Comparison of ENCODE assay signal across 15 cellular contexts in the genomic region with DNA sequence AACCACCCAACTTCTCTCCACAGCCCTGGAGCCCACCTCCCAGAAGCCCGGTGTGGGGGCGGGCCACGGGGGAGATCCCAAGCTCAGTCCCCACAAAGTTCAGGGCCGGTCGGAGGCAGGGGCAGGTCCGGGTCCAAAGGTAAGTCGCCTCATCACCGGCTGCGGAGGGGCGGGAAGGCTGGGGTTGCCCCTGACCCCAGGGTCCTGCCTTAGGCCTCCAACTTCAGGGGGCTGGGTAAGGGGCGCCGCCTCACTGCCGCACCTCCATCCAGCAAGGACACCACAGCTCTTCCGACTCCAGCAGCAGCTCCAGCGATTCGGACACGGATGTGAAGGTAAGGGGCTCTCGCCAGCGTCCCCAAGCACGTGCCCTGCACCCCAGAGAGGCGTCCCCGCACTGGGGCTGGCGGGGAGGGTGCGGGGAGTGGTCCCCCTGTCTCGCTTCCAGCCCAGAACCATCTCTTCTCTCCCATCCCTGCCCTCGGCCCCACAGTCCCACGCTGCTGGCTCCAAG. TPM values are rescaled to one million over a fixed set of nuclear protein-coding genes. Genes with fewer than 3 reads are reported as not detected.
A peak's percentile ranks its signal among the peaks of the same experiment; 100 is the strongest.
DNase-seq lines count a peak whose midpoint lies in the region; ATAC-seq, FAIRE-seq and TF ChIP-seq lines count a peak whose summit lies in the region.
"Had no signal": no experiment of that assay in that cellular context is flagged by ENCODE, and none has a peak within 500 bp of the region (broad histone marks: within the 10 kb centered on the region; RNA-seq: fewer than 3 reads in every experiment).

No MANE protein-coding gene starts in this region.

- TF ChIP-seq CTCF in A549 (IDR thresholded peaks at IDR 0.05): no peak
- TF ChIP-seq CTCF in VCaP (conservative IDR thresholded peaks at IDR 0.05): no peak

- H2BK15ac ChIP-seq in neuronal stem cell (ENCODE audit: low read length): peak overlapping the region; percentile 100

- peaks cover 0 to 20% of the 10 kb centered on the region in 2 donors for H3K36me3 Mint-ChIP-seq in CD4-positive, alpha-beta memory T cell
- H3K36me3 Mint-ChIP-seq in activated CD4-positive, alpha-beta T cell treated with anti-CD3 and anti-CD28 coated beads for 36 hours (ENCODE audit: low read depth): peaks cover 11% of the 10 kb centered on the region

- DNase-seq in A549 (ENCODE audit: low read depth in 1 of 2, low spot score in 1 of 2) (no peak), left ventricle myocardium superior (no peak), neuronal stem cell (ENCODE audit: low spot score) (no peak)
- no peak for DNase-seq in CD4-positive, alpha-beta memory T cell
- DNase-seq in activated CD4-positive, alpha-beta T cell treated with anti-CD3 and anti-CD28 coated beads for 36 hours: no peak
- DNase-seq: activated naive CD8-positive, alpha-beta T cell treated with anti-CD3 and anti-CD28 coated beads, Interleukin-2, amount 10 ng/mL, durations not matched to agents 7 days and 5 days; DMS 273 treated with DMSO at 0.1 percent for 48 hours; gastrocnemius medialis; MG63; midbrain; T-helper 9 cell had no signal

- CTCF ChIA-PET in A549 (lab: Yijun Ruan, JAX): interaction anchor here (0.8 to 10.1 kb wide), 9 partner anchors 10 to 401 kb away, joined by 3 to 76 read pairs (median 10); a partner anchor contains a TSS
- CTCF ChIA-PET in CD4-positive, alpha-beta memory T cell (lab: Charles Lee; ENCODE audit: partially characterized antibody): interaction anchor here (0.6 kb wide), 1 partner anchor 400 kb away, joined by 3 read pairs; no protein-coding TSS in a partner anchor
- CTCF ChIA-PET in activated CD4-positive, alpha-beta T cell treated with anti-CD3 and anti-CD28 coated beads for 36 hours (lab: Charles Lee): interaction anchor here (0.6 kb wide), 1 partner anchor 435 kb away, joined by 5 read pairs; no protein-coding TSS in a partner anchor

- no peak for FAIRE-seq in A549 (lab: Jason Lieb, UNC)
- FAIRE-seq: colon had no signal

- H2BK12ac ChIP-seq in neuronal stem cell (ENCODE audit: low read length): peak overlapping the region; percentile 73

- POLR2A ChIA-PET in A549 (lab: Yijun Ruan, JAX): interaction anchor here (0.6 to 4.8 kb wide), 24 partner anchors 9 to 1131 kb away, joined by 3 to 127 read pairs (median 5); a partner anchor contains a TSS
- POLR2A ChIA-PET in CD4-positive, alpha-beta memory T cell (lab: Charles Lee; ENCODE audit: partially characterized antibody): no interaction called here
- POLR2A ChIA-PET in activated CD4-positive, alpha-beta T cell treated with anti-CD3 and anti-CD28 coated beads for 36 hours (lab: Charles Lee): interaction anchor here (0.5 kb wide), 1 partner anchor 1637 kb away, joined by 3 read pairs; no protein-coding TSS in a partner anchor

- H4K8ac ChIP-seq in neuronal stem cell (ENCODE audit: low read depth, low read length): no peak overlapping the region

- no peak overlapping the region for H4K91ac ChIP-seq in neuronal stem cell (ENCODE audit: low read depth, low read length, poor library complexity)

- TF ChIP-seq POLR2A in A549 (IDR thresholded peaks at IDR 0.05; ENCODE audit: low read length): no peak

- TF ChIP-seq EP300 in A549 (IDR thresholded peaks at IDR 0.05): 0 out of 5 replicates have a peak, but pooled peaks of 1 of the 2 experiments have one; percentile 0

- H3K27ac ChIP-seq in A549 (peak overlapping the region; percentile 92 to 95), VCaP (0 out of 2 replicates have a peak overlapping the region, but pooled peaks have one; percentile 14), neuronal stem cell (replicated peaks; ENCODE audit: low read length) (no peak overlapping the region)
- no peak overlapping the region for H3K27ac ChIP-seq in CD4-positive, alpha-beta memory T cell (ENCODE audit: low read depth, low read length)

- 1% methylated on average over 22 of the region's 27 CpGs for WGBS in A549 (ENCODE audit: missing lambda C conversion rate)
- no CpG with 5 or more reads among the region's 27 CpGs for WGBS in neuronal stem cell (ENCODE audit: extremely low coverage in 2 of 2, insufficient read length in 2 of 2, insufficient replicate concordance in 1 of 2), 2 donors

- H3K4me2 ChIP-seq in A549: peak overlapping the region; percentile 91
- peak overlapping the region; percentile 52 for H3K4me2 ChIP-seq in neuronal stem cell (ENCODE audit: insufficient read depth, low read length, poor library complexity, severe bottlenecking)

- H2AFZ ChIP-seq in neuronal stem cell (ENCODE audit: low read length): no peak overlapping the region

- no peak for TF ChIP-seq RAD21 in A549 (conservative IDR thresholded peaks at IDR 0.05 in 1 of 2, IDR thresholded peaks at IDR 0.05 in 1 of 2)

- H3K4me1 ChIP-seq in A549 (peaks cover 56% of the 10 kb centered on the region), neuronal stem cell (ENCODE audit: control insufficient read depth in 2 of 2, insufficient read depth in 1 of 2, low read depth in 1 of 2, low read length in 2 of 2) (peaks cover 5 to 15% of the 10 kb centered on the region in 2 donors)
- H3K4me1 ChIP-seq in CD4-positive, alpha-beta memory T cell (ENCODE audit: insufficient read depth, low read length): no peaks in the 10 kb centered on the region
- H3K4me1 ChIP-seq: gastrocnemius medialis had no signal

- no peak overlapping the region for H3K4ac ChIP-seq in neuronal stem cell (ENCODE audit: low read length)

- peak overlapping the region; percentile 63 for H3K9ac ChIP-seq in neuronal stem cell (ENCODE audit: low read depth, low read length, poor library complexity)

- ATAC-seq in A549 (peak; percentile 15 to 32), left ventricle myocardium superior (peak; percentile 12), HG03439 (IDR thresholded peaks at IDR 0.05; ENCODE audit: unreplicated experiment) (no peak), GM21390 (IDR thresholded peaks at IDR 0.05; ENCODE audit: unreplicated experiment) (no peak)
- no peak for ATAC-seq in activated CD4-positive, alpha-beta T cell treated with anti-CD3 and anti-CD28 coated beads for 36 hours

- H2BK5ac ChIP-seq in neuronal stem cell (ENCODE audit: low read length): no peak overlapping the region

- no peak overlapping the region for H3K4me3 Mint-ChIP-seq in CD4-positive, alpha-beta memory T cell
- H3K4me3 Mint-ChIP-seq in activated CD4-positive, alpha-beta T cell treated with anti-CD3 and anti-CD28 coated beads for 36 hours: no peak overlapping the region
- H3K4me3 Mint-ChIP-seq: activated naive CD8-positive, alpha-beta T cell treated with anti-CD3 and anti-CD28 coated beads, Interleukin-2, amount 10 ng/mL, durations not matched to agents 7 days and 5 days had no signal

- H3K27me3 ChIP-seq in neuronal stem cell (ENCODE audit: control insufficient read depth in 3 of 3, insufficient read depth in 3 of 3, low read depth in 1 of 3, low read length in 3 of 3): peaks cover 0 to 11% (median 0%) of the 10 kb centered on the region in 3 experiments
- no peaks in the 10 kb centered on the region for H3K27me3 ChIP-seq in CD4-positive, alpha-beta memory T cell (ENCODE audit: insufficient read depth, low read length)
- H3K27me3 ChIP-seq: gastrocnemius medialis, MG63 had no signal

- H3K9me3 ChIP-seq in A549: no peaks in the 10 kb centered on the region
- H3K9me3 ChIP-seq in neuronal stem cell (replicated peaks in 1 of 2; ENCODE audit: control insufficient read depth in 2 of 2, insufficient read depth in 1 of 2, low read depth in 1 of 2, low read length in 2 of 2): no peaks in the 10 kb centered on the region
- H3K9me3 ChIP-seq in CD4-positive, alpha-beta memory T cell (ENCODE audit: control insufficient read depth in 1 of 2, low read length in 2 of 2): no peaks in the 10 kb centered on the region
- H3K9me3 ChIP-seq: gastrocnemius medialis, MG63 had no signal

- no peaks in the 10 kb centered on the region for H3K4me1 Mint-ChIP-seq in CD4-positive, alpha-beta memory T cell
- H3K4me1 Mint-ChIP-seq in activated CD4-positive, alpha-beta T cell treated with anti-CD3 and anti-CD28 coated beads for 36 hours: no peaks in the 10 kb centered on the region

- intact Hi-C loops in left ventricle myocardium superior (cut with micrococcal nuclease): no loop called here
- intact Hi-C loops in CD4-positive, alpha-beta memory T cell (cut with micrococcal nuclease): no loop called here
- intact Hi-C loops in activated CD4-positive, alpha-beta T cell treated with anti-CD3 and anti-CD28 coated beads for 36 hours (cut with DNase I, micrococcal nuclease): no loop called here

- H2AK5ac ChIP-seq in neuronal stem cell (ENCODE audit: low read depth, low read length): peak overlapping the region; percentile 98

- H3K18ac ChIP-seq in neuronal stem cell (ENCODE audit: low read length): peak overlapping the region; percentile 81

- no peak overlapping the region for H3K27ac Mint-ChIP-seq in CD4-positive, alpha-beta memory T cell
- no peak overlapping the region for H3K27ac Mint-ChIP-seq in activated CD4-positive, alpha-beta T cell treated with anti-CD3 and anti-CD28 coated beads for 36 hours
- H3K27ac Mint-ChIP-seq: activated naive CD8-positive, alpha-beta T cell treated with anti-CD3 and anti-CD28 coated beads, Interleukin-2, amount 10 ng/mL, durations not matched to agents 7 days and 5 days had no signal

- H3K27me3 Mint-ChIP-seq in CD4-positive, alpha-beta memory T cell: no peaks in the 10 kb centered on the region
- no peaks in the 10 kb centered on the region for H3K27me3 Mint-ChIP-seq in activated CD4-positive, alpha-beta T cell treated with anti-CD3 and anti-CD28 coated beads for 36 hours
- H3K27me3 Mint-ChIP-seq: activated naive CD8-positive, alpha-beta T cell treated with anti-CD3 and anti-CD28 coated beads, Interleukin-2, amount 10 ng/mL, durations not matched to agents 7 days and 5 days had no signal

- H2BK120ac ChIP-seq in neuronal stem cell (ENCODE audit: low read depth, low read length): no peak overlapping the region

- H3K4me3 ChIP-seq in A549 (peak overlapping the region; percentile 60), neuronal stem cell (ENCODE audit: low read length in 2 of 2) (no peak overlapping the region)
- no peak overlapping the region for H3K4me3 ChIP-seq in CD4-positive, alpha-beta memory T cell (ENCODE audit: low read length in 2 of 2)
- H3K4me3 ChIP-seq: gastrocnemius medialis, MG63 had no signal

- H3K23ac ChIP-seq in neuronal stem cell (ENCODE audit: low read depth, low read length, poor library complexity): peak overlapping the region; percentile 80

- peaks cover 0 to 1% (median 0%) of the 10 kb centered on the region in 8 donors for H3K9me3 Mint-ChIP-seq in CD4-positive, alpha-beta memory T cell
- H3K9me3 Mint-ChIP-seq in activated CD4-positive, alpha-beta T cell treated with anti-CD3 and anti-CD28 coated beads for 36 hours (ENCODE audit: low read depth): no peaks in the 10 kb centered on the region
- H3K9me3 Mint-ChIP-seq: activated naive CD8-positive, alpha-beta T cell treated with anti-CD3 and anti-CD28 coated beads, Interleukin-2, amount 10 ng/mL, durations not matched to agents 7 days and 5 days had no signal

- H3K79me1 ChIP-seq in neuronal stem cell (ENCODE audit: low read depth, low read length): peaks cover 2% of the 10 kb centered on the region

- peak overlapping the region; percentile 98 for H3K14ac ChIP-seq in neuronal stem cell (ENCODE audit: low read length)

- H3K36me3 ChIP-seq in neuronal stem cell (replicated peaks in 1 of 2; ENCODE audit: control insufficient read depth in 2 of 2, insufficient read depth in 2 of 2, low read length in 2 of 2): peaks cover 15 to 23% of the 10 kb centered on the region in 2 donors
- peaks cover 11% of the 10 kb centered on the region for H3K36me3 ChIP-seq in CD4-positive, alpha-beta memory T cell (ENCODE audit: insufficient read depth, low read length)

RNA-seq across cellular contexts. Expression of a gene that starts 0.4 kb away (rescaled TPM):
- polyA plus RNA-seq in A549 (2011; rRNA removed): 197 and 302 TPM in 2 replicates
- polyA plus RNA-seq in A549 (2012; cell fraction: cytosol; rRNA removed): 1,004 and 1,085 TPM in 2 replicates
- polyA plus RNA-seq in A549 (2012; cell fraction: nucleus; rRNA removed): 520 and 541 TPM in 2 replicates
- polyA plus RNA-seq in A549 (2017; fragmentation: RNase III; extraction: RNeasy Plus Mini Kit Qiagen cat#74134 plus additional on column Dnase treatment): 487 to 531 TPM (median 489 TPM) in 3 replicates
- 17.0 and 21.4 TPM in 2 replicates for polyA minus RNA-seq in A549 (2011; rRNA and poly(A)+ RNA removed)
- 1.5 TPM for total RNA-seq in left ventricle myocardium superior
- not detected for polyA plus RNA-seq in neuronal stem cell (2013, experiment 1 of 2)
- not detected for polyA plus RNA-seq in neuronal stem cell (2013, experiment 2 of 2)
- total RNA-seq in CD4-positive, alpha-beta memory T cell: not detected
- polyA plus RNA-seq in CD4-positive, alpha-beta memory T cell: not detected
- not detected for total RNA-seq in activated CD4-positive, alpha-beta T cell treated with anti-CD3 and anti-CD28 coated beads for 36 hours
- total RNA-seq: activated naive CD8-positive, alpha-beta T cell treated with anti-CD3 and anti-CD28 coated beads, Interleukin-2, amount 10 ng/mL, durations not matched to agents 7 days and 5 days had no signal

RNA-seq across cellular contexts. Expression of a gene that starts 11.3 kb away (rescaled TPM):
- polyA plus RNA-seq in A549 (2011; rRNA removed) (75.5 and 88.1 TPM in 2 replicates), A549 (2017; fragmentation: RNase III; extraction: RNeasy Plus Mini Kit Qiagen cat#74134 plus additional on column Dnase treatment) (87.5 to 104 TPM (median 100 TPM) in 3 replicates)
- 225 and 320 TPM in 2 replicates for polyA plus RNA-seq in A549 (2012; cell fraction: cytosol; rRNA removed)
- 303 and 382 TPM in 2 replicates for polyA plus RNA-seq in A549 (2012; cell fraction: nucleus; rRNA removed)
- 75.2 and 83.9 TPM in 2 replicates for polyA minus RNA-seq in A549 (2011; rRNA and poly(A)+ RNA removed)
- 33.8 TPM for total RNA-seq in left ventricle myocardium superior
- polyA plus RNA-seq in neuronal stem cell (2013, experiment 1 of 2): 67.9 TPM
- polyA plus RNA-seq in neuronal stem cell (2013, experiment 2 of 2): 67.6 TPM
- 10 to 100 TPM; 35.8 to 38.4 TPM for total RNA-seq in CD4-positive, alpha-beta memory T cell
- 10 to 100 TPM; 44.6 to 57.4 TPM for polyA plus RNA-seq in CD4-positive, alpha-beta memory T cell
- 10 to 100 TPM; 76.3 to 90.1 TPM for total RNA-seq in activated CD4-positive, alpha-beta T cell treated with anti-CD3 and anti-CD28 coated beads for 36 hours

RNA-seq across cellular contexts. Expression of a gene that starts 15.2 kb away (rescaled TPM):
- 2.8 and 3.8 TPM in 2 replicates for polyA plus RNA-seq in A549 (2011; rRNA removed)
- 1.4 and 2.6 TPM in 2 replicates for polyA plus RNA-seq in A549 (2012; cell fraction: cytosol; rRNA removed)
- polyA plus RNA-seq in A549 (2012; cell fraction: nucleus; rRNA removed): 2.2 and 3.9 TPM in 2 replicates
- 2.4 to 2.8 TPM (median 2.4 TPM) in 3 replicates for polyA plus RNA-seq in A549 (2017; fragmentation: RNase III; extraction: RNeasy Plus Mini Kit Qiagen cat#74134 plus additional on column Dnase treatment)
- polyA minus RNA-seq in A549 (2011; rRNA and poly(A)+ RNA removed): 1.4 and 2.1 TPM in 2 replicates
- total RNA-seq in left ventricle myocardium superior: 5.5 TPM
- polyA plus RNA-seq in neuronal stem cell (2013, experiment 1 of 2): 0.49 TPM
- 0.43 TPM for polyA plus RNA-seq in neuronal stem cell (2013, experiment 2 of 2)
- total RNA-seq in CD4-positive, alpha-beta memory T cell: 10 to 100 TPM; 14.5 to 14.9 TPM
- polyA plus RNA-seq in CD4-positive, alpha-beta memory T cell: 1 to 10 TPM; 1.3 to 7.4 TPM
- 10 to 100 TPM in 1 of 2 experiments, 1 to 10 TPM in 1; 9.6 to 10.2 TPM for total RNA-seq in activated CD4-positive, alpha-beta T cell treated with anti-CD3 and anti-CD28 coated beads for 36 hours

RNA-seq across cellular contexts. Expression of a gene that starts 31.2 kb away (rescaled TPM):
- polyA plus RNA-seq in A549 (2011; rRNA removed): 1.4 and 1.7 TPM in 2 replicates
- 0.89 and 0.96 TPM in 2 replicates for polyA plus RNA-seq in A549 (2012; cell fraction: cytosol; rRNA removed)
- polyA plus RNA-seq in A549 (2012; cell fraction: nucleus; rRNA removed): 3.0 and 4.6 TPM in 2 replicates
- 0.62 to 1.4 TPM (median 0.80 TPM) in 3 replicates for polyA plus RNA-seq in A549 (2017; fragmentation: RNase III; extraction: RNeasy Plus Mini Kit Qiagen cat#74134 plus additional on column Dnase treatment)
- polyA minus RNA-seq in A549 (2011; rRNA and poly(A)+ RNA removed): 3.0 and 3.4 TPM in 2 replicates
- total RNA-seq in left ventricle myocardium superior: 1.2 TPM
- polyA plus RNA-seq in neuronal stem cell (2013, experiment 1 of 2): 3.1 TPM
- polyA plus RNA-seq in neuronal stem cell (2013, experiment 2 of 2): 3.7 TPM
- total RNA-seq in CD4-positive, alpha-beta memory T cell: 10 to 100 TPM; 23.3 to 27.0 TPM
- polyA plus RNA-seq in CD4-positive, alpha-beta memory T cell: 1 to 10 TPM; 2.2 to 3.7 TPM
- total RNA-seq in activated CD4-positive, alpha-beta T cell treated with anti-CD3 and anti-CD28 coated beads for 36 hours: 1 to 10 TPM; 3.3 to 3.4 TPM

RNA-seq across cellular contexts. Expression of a gene that starts 40.0 kb away (rescaled TPM):
- polyA plus RNA-seq in A549 (2011; rRNA removed) (343 and 425 TPM in 2 replicates), A549 (2017; fragmentation: RNase III; extraction: RNeasy Plus Mini Kit Qiagen cat#74134 plus additional on column Dnase treatment) (244 to 296 TPM (median 291 TPM) in 3 replicates)
- 347 and 383 TPM in 2 replicates for polyA plus RNA-seq in A549 (2012; cell fraction: cytosol; rRNA removed)
- 348 and 443 TPM in 2 replicates for polyA plus RNA-seq in A549 (2012; cell fraction: nucleus; rRNA removed)
- 154 and 156 TPM in 2 replicates for polyA minus RNA-seq in A549 (2011; rRNA and poly(A)+ RNA removed)
- total RNA-seq in left ventricle myocardium superior: 9.9 TPM
- 42.1 TPM for polyA plus RNA-seq in neuronal stem cell (2013, experiment 1 of 2)
- polyA plus RNA-seq in neuronal stem cell (2013, experiment 2 of 2): 42.3 TPM
- 10 to 100 TPM; 35.7 to 40.4 TPM for total RNA-seq in CD4-positive, alpha-beta memory T cell
- polyA plus RNA-seq in CD4-positive, alpha-beta memory T cell: 10 to 100 TPM; 72.3 to 94.5 TPM
- 10 to 100 TPM; 46.0 to 49.0 TPM for total RNA-seq in activated CD4-positive, alpha-beta T cell treated with anti-CD3 and anti-CD28 coated beads for 36 hours

Comparison
In these comparisons a context has a peak if more than half of its experiments do, and no peak if none do; other contexts are left out.
1. ATAC-seq: peak in A549 (2 of 2) and left ventricle myocardium superior (single experiment); none in HG03439 (single experiment), GM21390 (single experiment) and activated CD4-positive, alpha-beta T cell treated with anti-CD3 and anti-CD28 coated beads for 36 hours (single experiment).
2. H3K27ac ChIP-seq: peak in A549 (2 of 2) and VCaP (single experiment); none in neuronal stem cell (single experiment) and CD4-positive, alpha-beta memory T cell (single experiment).